In the genomic region with DNA sequence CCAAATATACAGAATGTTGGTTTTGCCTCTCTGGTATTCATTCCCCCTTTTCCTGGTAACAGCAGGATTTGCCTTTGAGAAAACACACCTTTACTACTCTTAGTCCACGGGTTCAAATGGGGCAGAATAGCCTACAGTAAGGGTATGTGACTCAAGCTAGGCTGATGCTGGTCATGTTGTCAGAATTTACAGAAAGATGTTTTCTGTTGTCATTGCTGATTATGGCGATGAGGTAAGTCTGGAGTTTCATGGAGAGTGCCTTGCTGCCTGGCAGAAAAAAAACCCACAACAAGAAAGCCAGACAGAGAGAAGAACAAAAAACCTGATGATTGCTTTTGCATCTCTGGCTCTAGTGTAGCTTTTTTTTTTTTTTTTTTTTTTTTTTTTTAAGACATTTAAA, we compare ENCODE assay signal across 26 cellular contexts. TPM values are rescaled to one million over a fixed set of nuclear protein-coding genes. Genes with fewer than 3 reads are reported as not detected.
"Had no signal": no experiment of that assay in that cellular context is flagged by ENCODE, and none has a peak within 500 bp of the region (broad histone marks: within the 10 kb centered on the region; RNA-seq: fewer than 3 reads in every experiment).

No MANE protein-coding gene starts in this region.

- H3K4me1 Mint-ChIP-seq: brain; central memory CD8-positive, alpha-beta T cell had no signal

- H3K4me3 ChIP-seq: colonic mucosa, esophagus muscularis mucosa, left lung, mucosa of descending colon, neural progenitor cell, psoas muscle, SK-N-MC, smooth muscle cell, suprapubic skin, transverse colon had no signal

- H3K4me1 ChIP-seq: colonic mucosa, esophagus muscularis mucosa, left lung, neural progenitor cell, psoas muscle, suprapubic skin, transverse colon had no signal

- ATAC-seq: left lung; mucosa of descending colon; psoas muscle; sciatic nerve; stimulated activated naive CD8-positive, alpha-beta T cell treated with anti-CD3 and anti-CD28 coated beads, Interleukin-15, amount 100 ng/mL, for 72 hours had no signal

- H3K9me3 ChIP-seq: colonic mucosa, esophagus muscularis mucosa, left lung, mucosa of descending colon, psoas muscle, suprapubic skin, transverse colon had no signal

- H3K27me3 Mint-ChIP-seq: activated naive CD4-positive, alpha-beta T cell treated with anti-CD3 and anti-CD28 coated beads, Interleukin-2, amount 50 U/mL, for 24 hours; brain; central memory CD8-positive, alpha-beta T cell; naive B cell; stimulated activated naive CD8-positive, alpha-beta T cell treated with anti-CD3 and anti-CD28 coated beads, Interleukin-15, amount 100 ng/mL, for 72 hours had no signal

- H3K27ac Mint-ChIP-seq: neural progenitor cell; stimulated activated naive CD8-positive, alpha-beta T cell treated with anti-CD3 and anti-CD28 coated beads, Interleukin-15, amount 100 ng/mL, for 72 hours; T-helper 2 cell treated with Interferon-gamma antibody and Interleukin-4, amounts not matched to agents 5 μg/mL and 100 μg/mL, for 36 hours had no signal

- H3K27ac ChIP-seq: colonic mucosa, esophagus muscularis mucosa, left lung, neural progenitor cell, psoas muscle, SK-N-MC, suprapubic skin, transverse colon had no signal

- H3K27me3 ChIP-seq: colonic mucosa, esophagus muscularis mucosa, left lung, neural progenitor cell, suprapubic skin, transverse colon had no signal

- H3K4me3 Mint-ChIP-seq: activated naive CD4-positive, alpha-beta T cell treated with anti-CD3 and anti-CD28 coated beads, Interleukin-2, amount 50 U/mL, for 24 hours; brain; central memory CD8-positive, alpha-beta T cell; naive B cell; neural progenitor cell; stimulated activated naive CD8-positive, alpha-beta T cell treated with anti-CD3 and anti-CD28 coated beads, Interleukin-15, amount 100 ng/mL, for 72 hours; T-helper 2 cell treated with Interferon-gamma antibody and Interleukin-4, amounts not matched to agents 5 μg/mL and 100 μg/mL, for 36 hours had no signal

- H3K9me3 Mint-ChIP-seq: activated naive CD4-positive, alpha-beta T cell treated with anti-CD3 and anti-CD28 coated beads, Interleukin-2, amount 50 U/mL, for 24 hours; brain; central memory CD8-positive, alpha-beta T cell; naive B cell; neural progenitor cell; stimulated activated naive CD8-positive, alpha-beta T cell treated with anti-CD3 and anti-CD28 coated beads, Interleukin-15, amount 100 ng/mL, for 72 hours; T-helper 2 cell treated with Interferon-gamma antibody and Interleukin-4, amounts not matched to agents 5 μg/mL and 100 μg/mL, for 36 hours had no signal

- H3K36me3 ChIP-seq: colonic mucosa had no signal

- H3K9ac ChIP-seq: neural progenitor cell had no signal

- DNase-seq: activated CD4-positive, alpha-beta T cell treated with anti-CD3 and anti-CD28 coated beads for 48 hours; activated CD8-positive, alpha-beta memory T cell treated with anti-CD3 and anti-CD28 coated beads, Interleukin-2, amount 50 U/mL, for 48 hours; activated effector memory CD4-positive, alpha-beta T cell treated with Interleukin-2 at 50 U/mL for 16 hours; activated T-cell treated with anti-CD3 and anti-CD28 coated beads, Interleukin-2, amount 50 U/mL, for 48 hours; anterior cingulate cortex; colonic mucosa; foreskin fibroblast; glutamatergic neuron; kidney; left lung; mucosa of descending colon; naive B cell; psoas muscle; stimulated activated CD4-positive, alpha-beta T cell treated with anti-CD3 and anti-CD28 coated beads, Interleukin-4, amount 100 ng/mL, for 1 hour; stimulated activated naive CD8-positive, alpha-beta T cell treated with anti-CD3 and anti-CD28 coated beads, Interleukin-15, amount 100 ng/mL, for 72 hours; transverse colon had no signal

RNA-seq across cellular contexts. Expression of gene SLC6A4, which starts 48.0 kb away (rescaled TPM):
- total RNA-seq: psoas muscle had no signal
